In the genomic region with DNA sequence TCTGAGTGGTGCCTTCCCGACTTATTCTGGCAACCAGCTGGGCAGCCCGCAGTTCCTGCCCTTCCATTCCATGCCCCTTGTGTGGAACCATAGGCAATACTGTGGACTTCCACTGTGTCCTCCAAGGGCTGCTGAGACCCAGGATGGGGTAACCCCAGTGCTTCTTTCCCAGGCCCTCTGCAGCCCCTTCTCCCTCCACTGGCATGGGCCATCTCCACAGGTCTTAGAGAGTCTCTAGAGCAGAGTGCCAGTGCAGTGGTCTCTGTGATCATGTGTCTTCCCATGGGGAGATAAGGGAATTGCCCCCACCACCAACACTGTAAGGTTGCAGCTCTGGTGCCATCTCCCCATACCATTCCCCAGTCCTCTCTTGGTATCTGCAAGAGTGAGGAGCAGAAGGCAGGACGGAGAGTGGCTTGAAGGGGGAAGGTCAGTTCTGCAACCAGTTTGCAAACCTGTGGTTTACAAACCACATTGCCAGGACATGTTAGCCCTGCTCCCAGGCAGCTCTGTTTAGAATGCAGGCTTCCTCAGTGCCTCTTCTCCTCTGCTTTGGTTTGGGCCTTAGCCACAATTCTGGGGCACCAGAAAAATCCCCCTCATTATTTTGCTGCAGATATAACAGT, we compare ENCODE assay signal across 29 cellular contexts.
"Had no signal": no experiment of that assay in that cellular context is flagged by ENCODE, and none has a peak within 500 bp of the region (broad histone marks: within the 10 kb centered on the region; RNA-seq: fewer than 3 reads in every experiment).

No MANE protein-coding gene starts in this region.

- H3K9me3 Mint-ChIP-seq: activated B cell treated with CpG ODN at 0.5 μM for 24 hours; activated CD4-positive, alpha-beta memory T cell treated with anti-CD3 and anti-CD28 coated beads for 36 hours; activated naive CD4-positive, alpha-beta T cell treated with anti-CD3 and anti-CD28 coated beads, Interleukin-2, amount 10 ng/mL, durations not matched to agents 7 days and 5 days had no signal

- DNase-seq: activated B cell treated with CpG ODN at 0.5 μM for 24 hours; activated CD4-positive, alpha-beta memory T cell treated with anti-CD3 and anti-CD28 coated beads for 36 hours; activated CD4-positive, alpha-beta T cell treated with anti-CD3 and anti-CD28 coated beads for 4 hours; activated CD4-positive, alpha-beta T cell treated with anti-CD3 and anti-CD28 coated beads, Interleukin-2, amount 50 U/mL, for 1 hour; activated CD4-positive, CD25-positive, alpha-beta regulatory T cell treated with anti-CD3 and anti-CD28 coated beads, Interleukin-2, amount 50 U/mL, for 72 hours; activated CD8-positive, alpha-beta memory T cell treated with anti-CD3 and anti-CD28 coated beads, Interleukin-2, amount 50 U/mL, for 4 hours; activated effector memory CD4-positive, alpha-beta T cell treated with Interleukin-2 at 50 U/mL for 16 hours; activated naive CD4-positive, alpha-beta T cell treated with anti-CD3 and anti-CD28 coated beads, Interleukin-2, amount 10 ng/mL, durations not matched to agents 7 days and 5 days; activated T-cell treated with anti-CD3 and anti-CD28 coated beads, Interleukin-2, amount 50 U/mL, for 48 hours; amygdala; body of pancreas; NCI-H1105; NCI-H1436; NCI-H1694; NCI-H1930; NCI-H2081 treated with DMSO at 0.1 percent for 48 hours; NCI-H226; NCI-H446 treated with DMSO at 0.1 percent for 48 hours; NCI-H524; NCI-H82; RPMI8226; SHP77 treated with DMSO at 0.1 percent for 48 hours; SK-N-SH; SW 1271; T-helper 1 cell; T-helper 2 cell; T-helper 9 cell had no signal

- ATAC-seq: body of pancreas, Panc1 had no signal

- H3K36me3 Mint-ChIP-seq: activated CD4-positive, alpha-beta memory T cell treated with anti-CD3 and anti-CD28 coated beads for 36 hours; activated naive CD4-positive, alpha-beta T cell treated with anti-CD3 and anti-CD28 coated beads, Interleukin-2, amount 10 ng/mL, durations not matched to agents 7 days and 5 days; activated naive CD8-positive, alpha-beta T cell had no signal

- H3K4me1 Mint-ChIP-seq: activated naive CD4-positive, alpha-beta T cell treated with anti-CD3 and anti-CD28 coated beads, Interleukin-2, amount 10 ng/mL, durations not matched to agents 7 days and 5 days had no signal

- H3K4me3 Mint-ChIP-seq: activated B cell treated with CpG ODN at 0.5 μM for 24 hours; activated CD4-positive, alpha-beta memory T cell treated with anti-CD3 and anti-CD28 coated beads for 36 hours; activated naive CD4-positive, alpha-beta T cell treated with anti-CD3 and anti-CD28 coated beads, Interleukin-2, amount 10 ng/mL, durations not matched to agents 7 days and 5 days; activated naive CD8-positive, alpha-beta T cell had no signal

- H3K27ac Mint-ChIP-seq: activated B cell treated with CpG ODN at 0.5 μM for 24 hours; activated CD4-positive, alpha-beta memory T cell treated with anti-CD3 and anti-CD28 coated beads for 36 hours; activated naive CD4-positive, alpha-beta T cell treated with anti-CD3 and anti-CD28 coated beads, Interleukin-2, amount 10 ng/mL, durations not matched to agents 7 days and 5 days; activated naive CD8-positive, alpha-beta T cell had no signal
